1 cellular context compared by ENCODE assay signal in genomic region chr11:46380340-46381045, GRCh38.
TF ChIP-seq lines count a peak whose summit lies in the region.

No MANE protein-coding gene starts in this region.

TF ChIP-seq in HEK293, 187 proteins besides CTCF, POLR2A, EP300 and RAD21 (continued from another document and continues in another):
- no peak for TF ChIP-seq ATF2 (tag by site-specific recombination; IDR thresholded peaks at IDR 0.05; ENCODE audit: low read depth)
- TF ChIP-seq ZNF837 (tag by site-specific recombination; IDR thresholded peaks at IDR 0.05), result no peak
- no peak for TF ChIP-seq PRDM4 (tag by site-specific recombination; IDR thresholded peaks at IDR 0.05)
- no peak for TF ChIP-seq OVOL3 (tag by site-specific recombination; IDR thresholded peaks at IDR 0.05)
- TF ChIP-seq ZNF510 (tag by site-specific recombination; IDR thresholded peaks at IDR 0.05; ENCODE audit: insufficient replicate concordance), result no peak
- no peak for TF ChIP-seq ZNF146 (tag by site-specific recombination; IDR thresholded peaks at IDR 0.05)
- TF ChIP-seq ZNF155 (tag by site-specific recombination; IDR thresholded peaks at IDR 0.05), result no peak
- TF ChIP-seq ZBTB7A (tag by site-specific recombination; IDR thresholded peaks at IDR 0.05; ENCODE audit: low read depth), result 0 out of 2 replicates have a peak, but pooled peaks have one; percentile 80
- TF ChIP-seq ZNF341 (tag by site-specific recombination; IDR thresholded peaks at IDR 0.05; ENCODE audit: low read depth), result no peak
- TF ChIP-seq ZNF792 (tag by site-specific recombination; IDR thresholded peaks at IDR 0.05), result no peak
- TF ChIP-seq ZNF223 (tag by site-specific recombination; IDR thresholded peaks at IDR 0.05), result no peak
- TF ChIP-seq YY1 (tag by site-specific recombination; IDR thresholded peaks at IDR 0.05), result no peak
- no peak for TF ChIP-seq ZNF221 (tag by site-specific recombination; IDR thresholded peaks at IDR 0.05; ENCODE audit: borderline replicate concordance)
- no peak for TF ChIP-seq ZNF404 (tag by site-specific recombination; IDR thresholded peaks at IDR 0.05)
- no peak for TF ChIP-seq RBAK (tag by site-specific recombination; IDR thresholded peaks at IDR 0.05)
- no peak for TF ChIP-seq ZNF48 (tag by site-specific recombination; IDR thresholded peaks at IDR 0.05)
- TF ChIP-seq ZNF596 (tag by site-specific recombination; IDR thresholded peaks at IDR 0.05), result no peak
- TF ChIP-seq KLF16 (tag by site-specific recombination; IDR thresholded peaks at IDR 0.05), result 0 out of 2 replicates have a peak, but pooled peaks have one; percentile 16
- TF ChIP-seq ZNF707 (tag by site-specific recombination; IDR thresholded peaks at IDR 0.05), result no peak
- TF ChIP-seq ZNF549 (tag by site-specific recombination; IDR thresholded peaks at IDR 0.05), result no peak
- peak; percentile 33; the same call in 1 of the 2 replicates for TF ChIP-seq IKZF3 (tag by site-specific recombination; IDR thresholded peaks at IDR 0.05)
- TF ChIP-seq ZNF629 (tag by site-specific recombination; IDR thresholded peaks at IDR 0.05), result peak; percentile 37
- TF ChIP-seq ZNF433 (tag by site-specific recombination; IDR thresholded peaks at IDR 0.05; ENCODE audit: low read depth), result no peak
- TF ChIP-seq ZSCAN16 (tag by site-specific recombination; IDR thresholded peaks at IDR 0.05), result no peak
- TF ChIP-seq ZNF350 (tag by site-specific recombination; IDR thresholded peaks at IDR 0.05), result no peak
- no peak; the same call in 1 of the 2 replicates for TF ChIP-seq BCL11B (tag by site-specific recombination; IDR thresholded peaks at IDR 0.05; ENCODE audit: low read depth)
- TF ChIP-seq ZNF211 (tag by site-specific recombination; IDR thresholded peaks at IDR 0.05; ENCODE audit: low read depth), result no peak
- no peak for TF ChIP-seq ZNF18 (tag by site-specific recombination; IDR thresholded peaks at IDR 0.05)
- TF ChIP-seq GLI2 (tag by site-specific recombination; IDR thresholded peaks at IDR 0.05; ENCODE audit: borderline replicate concordance, low read depth), result no peak
- TF ChIP-seq KLF1 (tag by site-specific recombination; IDR thresholded peaks at IDR 0.05), result peak; percentile 94
- TF ChIP-seq ZNF610 (tag by site-specific recombination; IDR thresholded peaks at IDR 0.05; ENCODE audit: borderline replicate concordance), result no peak
- no peak for TF ChIP-seq ZNF24 (tag by site-specific recombination; IDR thresholded peaks at IDR 0.05)
- no peak for TF ChIP-seq ZNF423 (tag by site-specific recombination; IDR thresholded peaks at IDR 0.05)
- no peak for TF ChIP-seq YY2 (tag by site-specific recombination; IDR thresholded peaks at IDR 0.05)
- no peak for TF ChIP-seq ZNF121 (tag by site-specific recombination; IDR thresholded peaks at IDR 0.05)
- no peak for TF ChIP-seq ZFP3 (tag by site-specific recombination; IDR thresholded peaks at IDR 0.05; ENCODE audit: low read depth)
- TF ChIP-seq ZNF473 (tag by site-specific recombination; IDR thresholded peaks at IDR 0.05), result no peak
- TF ChIP-seq ZNF580 (tag by site-specific recombination; IDR thresholded peaks at IDR 0.05), result no peak
- no peak for TF ChIP-seq OSR2 (tag by site-specific recombination; IDR thresholded peaks at IDR 0.05)
- no peak for TF ChIP-seq ZSCAN30 (tag by site-specific recombination; IDR thresholded peaks at IDR 0.05)
- no peak for TF ChIP-seq ZNF76 (tag by site-specific recombination; IDR thresholded peaks at IDR 0.05; ENCODE audit: borderline replicate concordance, low read depth)
- TF ChIP-seq ELK4 (IDR thresholded peaks at IDR 0.05; ENCODE audit: borderline replicate concordance, low read depth, low read length), result no peak
- no peak for TF ChIP-seq REST (tag by site-specific recombination; IDR thresholded peaks at IDR 0.05)
- peak; percentile 85 for TF ChIP-seq ZNF362 (tag by site-specific recombination; IDR thresholded peaks at IDR 0.05)
- TF ChIP-seq ZNF140 (tag by site-specific recombination; IDR thresholded peaks at IDR 0.05), result no peak
- 0 out of 2 replicates have a peak, but pooled peaks have one; percentile 10 for TF ChIP-seq KLF8 (tag by site-specific recombination; IDR thresholded peaks at IDR 0.05)
- TF ChIP-seq HOXA7 (CRISPR knock-in tag; IDR thresholded peaks at IDR 0.05; ENCODE audit: borderline replicate concordance), result no peak
- no peak for TF ChIP-seq SETDB1 (IDR thresholded peaks at IDR 0.05; ENCODE audit: insufficient read length, low read length)
- TF ChIP-seq ZNF747 (tag by site-specific recombination; IDR thresholded peaks at IDR 0.05), result no peak
- TF ChIP-seq PATZ1 (tag by site-specific recombination; IDR thresholded peaks at IDR 0.05), result peak; percentile 90
- TF ChIP-seq ZNF280D (tag by site-specific recombination; IDR thresholded peaks at IDR 0.05), result no peak
- TF ChIP-seq REPIN1 (tag by site-specific recombination; IDR thresholded peaks at IDR 0.05; ENCODE audit: low read depth), result no peak
- TF ChIP-seq ZNF292 (tag by site-specific recombination; IDR thresholded peaks at IDR 0.05; ENCODE audit: borderline replicate concordance, low read depth), result no peak
- TF ChIP-seq ZNF558 (tag by site-specific recombination; IDR thresholded peaks at IDR 0.05), result no peak
